Comparison of ENCODE assay signal across 23 cellular contexts in genomic region chr10:1809139-1809755, GRCh38.
DNase-seq lines count a peak whose midpoint lies in the region; ATAC-seq and TF ChIP-seq lines count a peak whose summit lies in the region.
"Had no signal": no experiment of that assay in that cellular context is flagged by ENCODE, and none has a peak within 500 bp of the region (broad histone marks: within the 10 kb centered on the region; RNA-seq: fewer than 3 reads in every experiment).

No MANE protein-coding gene starts in this region.

- H3K27me3 Mint-ChIP-seq in stimulated activated naive CD8-positive, alpha-beta T cell treated with anti-CD3 and anti-CD28 coated beads, Interleukin-15, amount 100 ng/mL, for 72 hours = no peaks in the 10 kb centered on the region
- H3K27me3 Mint-ChIP-seq in memory B cell = peaks cover 10% of the 10 kb centered on the region

- H3K9me3 Mint-ChIP-seq in stimulated activated naive CD8-positive, alpha-beta T cell treated with anti-CD3 and anti-CD28 coated beads, Interleukin-15, amount 100 ng/mL, for 72 hours = no peaks in the 10 kb centered on the region
- no peaks in the 10 kb centered on the region for H3K9me3 Mint-ChIP-seq in memory B cell

- no peak for TF ChIP-seq CTCF in RWPE2 (IDR thresholded peaks at IDR 0.05; ENCODE audit: poor library complexity, severe bottlenecking)

- H3K9me3 ChIP-seq in RWPE2 (ENCODE audit: severe bottlenecking) = no peaks in the 10 kb centered on the region
- H3K9me3 ChIP-seq: HAP-1, SJSA1 had no signal

- H3K4me3 Mint-ChIP-seq in stimulated activated naive CD8-positive, alpha-beta T cell treated with anti-CD3 and anti-CD28 coated beads, Interleukin-15, amount 100 ng/mL, for 72 hours = no peak overlapping the region
- peak overlapping the region; percentile 29 for H3K4me3 Mint-ChIP-seq in memory B cell
- H3K4me3 Mint-ChIP-seq: mesothelial cell of epicardium, naive B cell had no signal

- H3K36me3 ChIP-seq in RWPE2 (ENCODE audit: low read depth) = no peaks in the 10 kb centered on the region
- H3K36me3 ChIP-seq: HAP-1, left ventricle myocardium inferior, SJSA1 had no signal

- H3K4me3 ChIP-seq in RWPE2 (ENCODE audit: severe bottlenecking) = no peak overlapping the region
- H3K4me3 ChIP-seq: HAP-1, left ventricle myocardium inferior, SJSA1, skin epidermis had no signal

- no peak overlapping the region for H3K27ac Mint-ChIP-seq in stimulated activated naive CD8-positive, alpha-beta T cell treated with anti-CD3 and anti-CD28 coated beads, Interleukin-15, amount 100 ng/mL, for 72 hours
- no peak overlapping the region for H3K27ac Mint-ChIP-seq in memory B cell
- H3K27ac Mint-ChIP-seq: mesothelial cell of epicardium had no signal

- H3K4me1 Mint-ChIP-seq in stimulated activated naive CD8-positive, alpha-beta T cell treated with anti-CD3 and anti-CD28 coated beads, Interleukin-15, amount 100 ng/mL, for 72 hours = no peaks in the 10 kb centered on the region
- H3K4me1 Mint-ChIP-seq in memory B cell = no peaks in the 10 kb centered on the region
- H3K4me1 Mint-ChIP-seq: mesothelial cell of epicardium, naive B cell had no signal

- no peaks in the 10 kb centered on the region for H3K27me3 ChIP-seq in RWPE2 (ENCODE audit: insufficient read depth, poor library complexity, severe bottlenecking)

- peak; percentile 39 for ATAC-seq in stimulated activated naive CD8-positive, alpha-beta T cell treated with anti-CD3 and anti-CD28 coated beads, Interleukin-15, amount 100 ng/mL, for 72 hours
- no peak for ATAC-seq in stimulated activated naive CD8-positive, alpha-beta T cell treated with anti-CD3 and anti-CD28 coated beads, Interleukin-15, Interleukin-2, amounts not matched to agents 100 U/mL and 50 U/mL, for 24 hours
- ATAC-seq in RWPE2 (ENCODE audit: low read depth) (peak; percentile 38; the same call in 2 of the 3 replicates), memory B cell (ENCODE audit: low read depth) (peak; percentile 32)
- ATAC-seq: Panc1 had no signal

- H3K36me3 Mint-ChIP-seq in memory B cell = no peaks in the 10 kb centered on the region
- H3K36me3 Mint-ChIP-seq: mesothelial cell of epicardium, naive B cell had no signal

- no peaks in the 10 kb centered on the region for H3K4me1 ChIP-seq in RWPE2 (ENCODE audit: insufficient read depth, poor library complexity, severe bottlenecking)
- H3K4me1 ChIP-seq: HAP-1, left ventricle myocardium inferior, SJSA1 had no signal

- no peak for DNase-seq in stimulated activated naive CD8-positive, alpha-beta T cell treated with anti-CD3 and anti-CD28 coated beads, Interleukin-15, amount 100 ng/mL, for 72 hours
- DNase-seq in stimulated activated naive CD8-positive, alpha-beta T cell treated with anti-CD3 and anti-CD28 coated beads, Interleukin-15, Interleukin-2, amounts not matched to agents 100 U/mL and 50 U/mL, for 24 hours = no peak
- DNase-seq in RWPE2 (ENCODE audit: low spot score) (no peak), memory B cell (ENCODE audit: low spot score in 2 of 2) (no peak), substantia nigra (lab: John Stamatoyannopoulos, UW) (no peak), SW480 (ENCODE audit: low spot score) (no peak), cerebellar nuclear complex (lab: John Stamatoyannopoulos, UW) (no peak)
- DNase-seq: activated CD4-positive, alpha-beta T cell treated with anti-CD3 and anti-CD28 coated beads for 1 hour; activated CD8-positive, alpha-beta memory T cell treated with anti-CD3 and anti-CD28 coated beads for 24 hours; activated effector memory CD4-positive, alpha-beta T cell treated with Interleukin-2 at 50 U/mL for 16 hours; left ventricle myocardium inferior; naive B cell; NCI-H1105 treated with DMSO at 0.1 percent for 48 hours; NCI-H2029; NCI-H226; NCI-H69; stimulated activated CD4-positive, alpha-beta T cell treated with anti-CD3 and anti-CD28 coated beads, Interleukin-2, amount 100 ng/mL, for 24 hours had no signal

- H3K27ac ChIP-seq in RWPE2 (ENCODE audit: poor library complexity, severe bottlenecking) = no peak overlapping the region
- H3K27ac ChIP-seq in substantia nigra (ENCODE audit: low read depth, low read length, poor library complexity, severe bottlenecking) = no peak overlapping the region
- H3K27ac ChIP-seq: C4-2B, left ventricle myocardium inferior, SJSA1, skin epidermis had no signal
